Comparison of ENCODE assay signal across 8 cellular contexts in genomic region chr14:49970474-49971147, GRCh38.
DNase-seq lines count a peak whose midpoint lies in the region; ATAC-seq, FAIRE-seq and TF ChIP-seq lines count a peak whose summit lies in the region.

No MANE protein-coding gene starts in this region.

- H3K9me3 Mint-ChIP-seq in GM23338: no peaks in the 10 kb centered on the region

- no peak overlapping the region for H3K18ac ChIP-seq in H1 (ENCODE audit: extremely low read depth, low read length)

- TF ChIP-seq EP300 in H1 (IDR thresholded peaks at IDR 0.05; ENCODE audit: borderline replicate concordance in 1 of 2, low read depth in 2 of 2, low read length in 2 of 2): no peak

- 86% methylated on average over 8 of the region's 8 CpGs; no CpG with 5 or more reads in 1 of the 2 experiments for WGBS in H1 (ENCODE audit: extremely low coverage in 1 of 2, insufficient coverage in 1 of 2, insufficient read length in 1 of 2, insufficient replicate concordance in 2 of 2, low coverage in 1 of 2, low lambda C conversion rate in 2 of 2, missing lambda C conversion rate in 1 of 2), 2 experiments
- WGBS in pancreas, 2 donors: 27 to 33% methylated on average over 8 of the region's 8 CpGs

- H2BK12ac ChIP-seq in H1 (ENCODE audit: low read depth, low read length): no peak overlapping the region

- no peak overlapping the region for H3K4me2 ChIP-seq in GM23338
- no peak overlapping the region for H3K4me2 ChIP-seq in H1 (ENCODE audit: insufficient read depth in 1 of 2, low read depth in 2 of 2, low read length in 2 of 2)

- H3K56ac ChIP-seq in H1 (replicated peaks; ENCODE audit: insufficient read length, low read depth, low read length): no peak overlapping the region

- DNase-seq in DMS79 (lab: John Stamatoyannopoulos, UW) (peak; percentile 90), GM23338 (ENCODE audit: low spot score) (no peak), OCI-M1 (lab: John Stamatoyannopoulos, UW) (peak; percentile 95), H1 (ENCODE audit: low read depth in 1 of 2, low spot score in 2 of 2) (no peak), pancreas (no peak), ecto neural progenitor cell (ENCODE audit: low spot score) (no peak), cerebellar nuclear complex (lab: John Stamatoyannopoulos, UW) (no peak)
- DNase-seq in effector CD4-positive, alpha-beta T cell: no peak

- no peak overlapping the region for H3K27ac Mint-ChIP-seq in GM23338

- TF ChIP-seq CTCF in GM23338 (conservative IDR thresholded peaks at IDR 0.05; ENCODE audit: low read depth in 2 of 2) (no peak), H1 (IDR thresholded peaks at IDR 0.05; ENCODE audit: control extremely low read depth in 1 of 3, insufficient read depth in 1 of 3, low read depth in 1 of 3, low read length in 3 of 3) (no peak), pancreas (IDR thresholded peaks at IDR 0.05) (no peak)

- CTCF ChIA-PET in H1 (lab: Charles Lee; ENCODE audit: partially characterized antibody): interaction anchor here (1.2 to 1.6 kb wide), 3 partner anchors 8 to 30 kb away, joined by 3 to 4 read pairs (median 3); no protein-coding TSS in a partner anchor

- H3K36me3 ChIP-seq in GM23338 (ENCODE audit: insufficient read depth) (no peaks in the 10 kb centered on the region), H1 (ENCODE audit: control insufficient read depth in 2 of 4, insufficient read depth in 4 of 4, low read length in 3 of 4) (no peaks in the 10 kb centered on the region), pancreas (no peaks in the 10 kb centered on the region)

- H3K4me3 Mint-ChIP-seq in GM23338: no peak overlapping the region

- H3K27me3 ChIP-seq in GM23338 (ENCODE audit: insufficient read depth) (no peaks in the 10 kb centered on the region), H1 (replicated peaks in 1 of 4; ENCODE audit: control insufficient read depth in 3 of 4, extremely low read depth in 1 of 4, insufficient read depth in 3 of 4, low read length in 3 of 4) (no peaks in the 10 kb centered on the region), pancreas (no peaks in the 10 kb centered on the region)

- H3K14ac ChIP-seq in H1 (ENCODE audit: insufficient read length): no peak overlapping the region

- H3K79me2 ChIP-seq in GM23338 (replicated peaks; ENCODE audit: insufficient read depth) (no peaks in the 10 kb centered on the region), H1 (ENCODE audit: control insufficient read depth in 1 of 2, insufficient read depth in 2 of 2, low read length in 2 of 2) (no peaks in the 10 kb centered on the region)

- H3K4me3 ChIP-seq in GM23338 (no peak overlapping the region), H1 (ENCODE audit: extremely low read depth in 1 of 4, insufficient read depth in 2 of 4, low read depth in 3 of 4, low read length in 4 of 4) (no peak overlapping the region), pancreas (no peak overlapping the region)

- H2AK5ac ChIP-seq in H1 (ENCODE audit: low read depth, low read length): no peak overlapping the region

- H4K91ac ChIP-seq in H1 (replicated peaks; ENCODE audit: insufficient read length, low read length): no peak overlapping the region

- H3K4ac ChIP-seq in H1 (replicated peaks; ENCODE audit: insufficient read length, low read depth, low read length): no peak overlapping the region

- no peaks in the 10 kb centered on the region for H3F3A ChIP-seq in GM23338 (replicated peaks; ENCODE audit: low read depth)

- no peak overlapping the region for H2BK120ac ChIP-seq in H1 (replicated peaks; ENCODE audit: low read depth, low read length)

- no peak overlapping the region for H3K27ac ChIP-seq in GM23338 (ENCODE audit: low read depth)
- no peak overlapping the region for H3K27ac ChIP-seq in H1 (ENCODE audit: low read depth, low read length)
- peak overlapping the region in 3 of 4 donors; percentile 38 to 82 (median 77) for H3K27ac ChIP-seq in pancreas

- intact Hi-C loops in pancreas (cut with DNase I): no loop called here

- H4K20me1 ChIP-seq in GM23338 (replicated peaks; ENCODE audit: insufficient read depth) (no peaks in the 10 kb centered on the region), H1 (replicated peaks in 1 of 2; ENCODE audit: control insufficient read depth in 1 of 2, insufficient read depth in 2 of 2, low read length in 2 of 2) (no peaks in the 10 kb centered on the region)

- H3K79me1 ChIP-seq in H1 (ENCODE audit: low read depth, low read length): no peaks in the 10 kb centered on the region

- H3K27me3 Mint-ChIP-seq in GM23338 (ENCODE audit: insufficient read depth, low read depth, poor library complexity): peaks cover 4% of the 10 kb centered on the region

- peak overlapping the region; percentile 95; the same call in 1 of the 2 replicates for H2AFZ ChIP-seq in GM23338
- H2AFZ ChIP-seq in H1 (ENCODE audit: low read length): peak overlapping the region; percentile 61; the same call in 1 of the 2 replicates

- POLR2A ChIA-PET in H1 (lab: Charles Lee; ENCODE audit: partially characterized antibody): no interaction called here

- H3K9me3 ChIP-seq in H1 (ENCODE audit: insufficient read depth in 2 of 2, low read depth in 1 of 2, low read length in 1 of 2) (no peaks in the 10 kb centered on the region), pancreas (no peaks in the 10 kb centered on the region)

- peaks cover 26% of the 10 kb centered on the region for H3K4me1 Mint-ChIP-seq in GM23338

- no peak overlapping the region for H2BK20ac ChIP-seq in H1 (ENCODE audit: low read length)

- TF ChIP-seq RAD21 in H1 (IDR thresholded peaks at IDR 0.05 in 1 of 2, conservative IDR thresholded peaks at IDR 0.05 in 1 of 2; ENCODE audit: low read depth in 2 of 2, low read length in 2 of 2): no peak

- H4K5ac ChIP-seq in H1 (ENCODE audit: insufficient read length, low read depth, low read length): no peak overlapping the region

- H3K9ac ChIP-seq in H1 (replicated peaks in 1 of 4; ENCODE audit: extremely low read depth in 1 of 4, low read depth in 3 of 4, low read length in 3 of 4): no peak overlapping the region

- no peak overlapping the region; the same call in 1 of the 2 replicates for H2BK5ac ChIP-seq in H1 (ENCODE audit: low read depth, low read length)

- no peak for ATAC-seq in GM23338
- ATAC-seq in pancreas: peak in 3 of 4 donors; percentile 12 to 34 (median 26)

- H3K4me1 ChIP-seq in GM23338 (ENCODE audit: insufficient read depth) (peaks cover 19% of the 10 kb centered on the region), H1 (replicated peaks in 1 of 4; ENCODE audit: control insufficient read depth in 3 of 4, insufficient read depth in 4 of 4, low read length in 3 of 4) (peaks cover 0 to 8% (median 3%) of the 10 kb centered on the region in 4 experiments; a peak in 3 of 7 replicates), pancreas (peaks cover 19 to 47% (median 42%) of the 10 kb centered on the region in 3 donors)

- no peaks in the 10 kb centered on the region for H3K9me2 ChIP-seq in GM23338 (ENCODE audit: insufficient read depth)

- peak overlapping the region; percentile 40; the same call in 1 of the 2 replicates for H2BK15ac ChIP-seq in H1 (ENCODE audit: low read length)

- H3K23ac ChIP-seq in H1 (ENCODE audit: insufficient read length): no peak overlapping the region

- TF ChIP-seq POLR2A in H1 (IDR thresholded peaks at IDR 0.05; ENCODE audit: control extremely low read depth in 1 of 2, low read depth in 2 of 2, low read length in 2 of 2): no peak

- H3K36me3 Mint-ChIP-seq in GM23338 (ENCODE audit: low read depth): no peaks in the 10 kb centered on the region

- FAIRE-seq in H1 (lab: Jason Lieb, UNC): no peak
- FAIRE-seq in pancreas (lab: Jason Lieb, UNC): no peak

- no peaks in the 10 kb centered on the region for H3K23me2 ChIP-seq in H1 (ENCODE audit: low read depth, low read length)

- no peak overlapping the region for H4K8ac ChIP-seq in H1 (ENCODE audit: extremely low read depth, insufficient read depth, low read length)

TF ChIP-seq in GM23338, 12 proteins besides CTCF, POLR2A, EP300 and RAD21 (continues in another document):
- no peak for TF ChIP-seq ETS1 (IDR thresholded peaks at IDR 0.05)

TF ChIP-seq in H1, 55 proteins besides CTCF, POLR2A, EP300 and RAD21 (continues in another document):
- no peak for TF ChIP-seq ASH2L (IDR thresholded peaks at IDR 0.05; ENCODE audit: low read length)
- TF ChIP-seq RBBP5 (IDR thresholded peaks at IDR 0.05; ENCODE audit: borderline replicate concordance, low read depth, low read length): no peak

Comparison
In these comparisons a context has a peak if more than half of its experiments do, and no peak if none do; other contexts are left out.
1. DNase-seq: peak in DMS79 (single experiment) and OCI-M1 (single experiment); none in GM23338 (single experiment), H1 (0 of 2), pancreas (0 of 6), effector CD4-positive, alpha-beta T cell (single experiment), ecto neural progenitor cell (single experiment) and cerebellar nuclear complex (0 of 2).
2. H3K27ac ChIP-seq: peak in pancreas (3 of 4); none in GM23338 (single experiment) and H1 (single experiment).